ENCODE assay signal across 8 cellular contexts in genomic region chr2:234291765-234292204, GRCh38.
DNase-seq lines count a peak whose midpoint lies in the region; ATAC-seq and TF ChIP-seq lines count a peak whose summit lies in the region.

No MANE protein-coding gene starts in this region.

- DNase-seq in AG08396 (ENCODE audit: low spot score) (peak; percentile 47), HS-5 (ENCODE audit: low read depth) (peak; percentile 45), SJSA1 (ENCODE audit: low read depth in 1 of 2, low spot score in 2 of 2) (peak; percentile 63 to 74), fibroblast of mammary gland (ENCODE audit: low read depth) (peak; percentile 78)
- no peak for DNase-seq in stimulated activated naive B cell treated with anti-CD40 and anti-IgM and Interleukin-4, amounts not matched to agents 10 μg/mL and 1 μg/mL and 100 μg/mL, for 72 hours

- H3K4me3 Mint-ChIP-seq in stimulated activated naive B cell treated with anti-CD40 and anti-IgM and Interleukin-4, amounts not matched to agents 10 μg/mL and 1 μg/mL and 100 μg/mL, for 72 hours, result peak overlapping the region; percentile 30 to 39

- H3K9me3 Mint-ChIP-seq in stimulated activated naive B cell treated with anti-CD40 and anti-IgM and Interleukin-4, amounts not matched to agents 10 μg/mL and 1 μg/mL and 100 μg/mL, for 72 hours, result peaks cover 0 to 3% of the 10 kb centered on the region in 2 donors

- peak overlapping the region; percentile 97 for H3K27ac Mint-ChIP-seq in stimulated activated naive B cell treated with anti-CD40 and anti-IgM and Interleukin-4, amounts not matched to agents 10 μg/mL and 1 μg/mL and 100 μg/mL, for 72 hours

- H3K27ac ChIP-seq in SJSA1, result peak overlapping the region; percentile 42

- H3K9me3 ChIP-seq in SJSA1 (replicated peaks), result no peaks in the 10 kb centered on the region

- no peak for TF ChIP-seq CTCF in fibroblast of mammary gland (conservative IDR thresholded peaks at IDR 0.05; ENCODE audit: control insufficient read depth, insufficient read depth, low read depth, low read length)

- H3K27me3 ChIP-seq in SJSA1 (replicated peaks), result no peaks in the 10 kb centered on the region

- ATAC-seq in GM19035 (IDR thresholded peaks at IDR 0.05; ENCODE audit: unreplicated experiment) (peak; percentile 25), HG03442 (IDR thresholded peaks at IDR 0.05; ENCODE audit: unreplicated experiment) (no peak), GM18519 (IDR thresholded peaks at IDR 0.05; ENCODE audit: low FRiP score, unreplicated experiment) (no peak)
- ATAC-seq in stimulated activated naive B cell treated with anti-CD40 and anti-IgM and Interleukin-4, amounts not matched to agents 10 μg/mL and 1 μg/mL and 100 μg/mL, for 72 hours (replicated peaks), result peak; percentile 30 to 35

- peaks cover 4 to 19% of the 10 kb centered on the region in 2 donors for H3K36me3 Mint-ChIP-seq in stimulated activated naive B cell treated with anti-CD40 and anti-IgM and Interleukin-4, amounts not matched to agents 10 μg/mL and 1 μg/mL and 100 μg/mL, for 72 hours

- peaks cover 10 to 19% of the 10 kb centered on the region in 2 donors for H3K27me3 Mint-ChIP-seq in stimulated activated naive B cell treated with anti-CD40 and anti-IgM and Interleukin-4, amounts not matched to agents 10 μg/mL and 1 μg/mL and 100 μg/mL, for 72 hours

- peaks cover 51% of the 10 kb centered on the region for H3K4me1 ChIP-seq in SJSA1 (replicated peaks)

- no peaks in the 10 kb centered on the region for H3K36me3 ChIP-seq in SJSA1

- H3K4me1 Mint-ChIP-seq in stimulated activated naive B cell treated with anti-CD40 and anti-IgM and Interleukin-4, amounts not matched to agents 10 μg/mL and 1 μg/mL and 100 μg/mL, for 72 hours, result peaks cover 49 to 62% of the 10 kb centered on the region in 2 donors

- H3K4me3 ChIP-seq in SJSA1 (no peak overlapping the region), fibroblast of mammary gland (ENCODE audit: control insufficient read depth, low read depth, low read length) (no peak overlapping the region)

Comparison
In these comparisons a context has a peak if more than half of its experiments do, and no peak if none do; other contexts are left out.
1. ATAC-seq: peak in GM19035 (single experiment) and stimulated activated naive B cell treated with anti-CD40 and anti-IgM and Interleukin-4, amounts not matched to agents 10 μg/mL and 1 μg/mL and 100 μg/mL, for 72 hours (2 of 2); none in HG03442 (single experiment) and GM18519 (single experiment).